1 cellular context compared by ENCODE assay signal in the genomic region with DNA sequence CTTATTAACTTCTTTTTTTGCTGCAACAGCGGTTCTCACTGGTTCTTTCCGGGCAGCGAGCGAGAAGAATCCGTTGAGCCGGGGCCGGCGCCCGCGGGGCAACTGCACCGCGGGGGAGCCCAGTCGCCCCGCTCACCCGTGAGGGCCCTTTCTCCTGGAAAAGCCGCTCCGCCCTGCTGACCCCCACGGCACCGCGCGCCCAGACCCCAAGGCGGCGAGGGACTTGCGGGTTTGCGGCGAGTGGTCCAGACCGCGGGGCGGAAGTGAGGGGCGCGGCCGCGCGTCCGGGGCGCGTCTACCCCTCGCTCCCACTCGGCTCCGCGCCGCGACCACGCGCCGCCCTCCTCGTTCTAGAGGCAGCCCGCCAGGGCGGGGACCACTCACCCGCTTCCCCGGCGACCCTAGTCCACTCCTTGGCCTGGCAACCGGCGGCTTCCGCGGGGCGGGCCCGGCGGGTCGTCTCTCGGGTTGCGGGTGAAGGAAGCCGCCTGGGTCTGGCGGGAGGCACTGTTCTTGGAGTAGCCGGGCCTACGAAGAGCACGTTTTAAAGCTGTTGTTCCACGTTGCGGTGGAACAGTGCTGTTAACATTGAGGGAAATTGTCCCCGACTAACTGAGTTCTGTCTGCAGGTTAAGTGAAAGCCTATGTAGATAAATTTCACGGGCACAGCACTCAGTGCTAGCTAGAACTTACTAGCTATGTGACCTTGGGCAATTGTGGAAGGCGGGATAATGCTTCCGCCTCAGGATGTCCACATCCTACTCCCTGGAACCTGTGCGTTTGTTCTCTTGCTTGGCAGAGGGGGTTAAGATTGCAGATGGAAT.
TF ChIP-seq lines count a peak whose summit lies in the region.

A gene with protein sequence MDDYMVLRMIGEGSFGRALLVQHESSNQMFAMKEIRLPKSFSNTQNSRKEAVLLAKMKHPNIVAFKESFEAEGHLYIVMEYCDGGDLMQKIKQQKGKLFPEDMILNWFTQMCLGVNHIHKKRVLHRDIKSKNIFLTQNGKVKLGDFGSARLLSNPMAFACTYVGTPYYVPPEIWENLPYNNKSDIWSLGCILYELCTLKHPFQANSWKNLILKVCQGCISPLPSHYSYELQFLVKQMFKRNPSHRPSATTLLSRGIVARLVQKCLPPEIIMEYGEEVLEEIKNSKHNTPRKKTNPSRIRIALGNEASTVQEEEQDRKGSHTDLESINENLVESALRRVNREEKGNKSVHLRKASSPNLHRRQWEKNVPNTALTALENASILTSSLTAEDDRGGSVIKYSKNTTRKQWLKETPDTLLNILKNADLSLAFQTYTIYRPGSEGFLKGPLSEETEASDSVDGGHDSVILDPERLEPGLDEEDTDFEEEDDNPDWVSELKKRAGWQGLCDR (minus strand): TSS at position 439 of the 824 bp plus-strand sequence. CDS start 3,406 bp downstream, outside the sequence.

TF ChIP-seq in HepG2, 621 proteins besides CTCF, POLR2A, EP300 and RAD21 (continued from another document and continues in another):
- TF ChIP-seq, protein P1, sequence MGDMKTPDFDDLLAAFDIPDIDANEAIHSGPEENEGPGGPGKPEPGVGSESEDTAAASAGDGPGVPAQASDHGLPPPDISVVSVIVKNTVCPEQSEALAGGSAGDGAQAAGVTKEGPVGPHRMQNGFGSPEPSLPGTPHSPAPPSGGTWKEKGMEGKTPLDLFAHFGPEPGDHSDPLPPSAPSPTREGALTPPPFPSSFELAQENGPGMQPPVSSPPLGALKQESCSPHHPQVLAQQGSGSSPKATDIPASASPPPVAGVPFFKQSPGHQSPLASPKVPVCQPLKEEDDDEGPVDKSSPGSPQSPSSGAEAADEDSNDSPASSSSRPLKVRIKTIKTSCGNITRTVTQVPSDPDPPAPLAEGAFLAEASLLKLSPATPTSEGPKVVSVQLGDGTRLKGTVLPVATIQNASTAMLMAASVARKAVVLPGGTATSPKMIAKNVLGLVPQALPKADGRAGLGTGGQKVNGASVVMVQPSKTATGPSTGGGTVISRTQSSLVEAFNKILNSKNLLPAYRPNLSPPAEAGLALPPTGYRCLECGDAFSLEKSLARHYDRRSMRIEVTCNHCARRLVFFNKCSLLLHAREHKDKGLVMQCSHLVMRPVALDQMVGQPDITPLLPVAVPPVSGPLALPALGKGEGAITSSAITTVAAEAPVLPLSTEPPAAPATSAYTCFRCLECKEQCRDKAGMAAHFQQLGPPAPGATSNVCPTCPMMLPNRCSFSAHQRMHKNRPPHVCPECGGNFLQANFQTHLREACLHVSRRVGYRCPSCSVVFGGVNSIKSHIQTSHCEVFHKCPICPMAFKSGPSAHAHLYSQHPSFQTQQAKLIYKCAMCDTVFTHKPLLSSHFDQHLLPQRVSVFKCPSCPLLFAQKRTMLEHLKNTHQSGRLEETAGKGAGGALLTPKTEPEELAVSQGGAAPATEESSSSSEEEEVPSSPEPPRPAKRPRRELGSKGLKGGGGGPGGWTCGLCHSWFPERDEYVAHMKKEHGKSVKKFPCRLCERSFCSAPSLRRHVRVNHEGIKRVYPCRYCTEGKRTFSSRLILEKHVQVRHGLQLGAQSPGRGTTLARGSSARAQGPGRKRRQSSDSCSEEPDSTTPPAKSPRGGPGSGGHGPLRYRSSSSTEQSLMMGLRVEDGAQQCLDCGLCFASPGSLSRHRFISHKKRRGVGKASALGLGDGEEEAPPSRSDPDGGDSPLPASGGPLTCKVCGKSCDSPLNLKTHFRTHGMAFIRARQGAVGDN (CRISPR knock-in tag; IDR thresholded peaks at IDR 0.05): peak; percentile 100
- TF ChIP-seq ZNF672 (CRISPR knock-in tag; IDR thresholded peaks at IDR 0.05) (no peak), ZNF18 (CRISPR knock-in tag; IDR thresholded peaks at IDR 0.05; ENCODE audit: insufficient replicate concordance) (peak; percentile 92), GABPA (IDR thresholded peaks at IDR 0.05; ENCODE audit: low read depth, low read length) (peak; percentile 39; the same call in 1 of the 2 replicates), GABPA (CRISPR knock-in tag; IDR thresholded peaks at IDR 0.05; ENCODE audit: low read depth) (0 out of 2 replicates have a peak, but pooled peaks have one; percentile 45), REST (IDR thresholded peaks at IDR 0.05; ENCODE audit: borderline replicate concordance in 1 of 2, low read depth in 1 of 2, low read length in 2 of 2) (0 out of 4 replicates have a peak, but pooled peaks of 1 of the 2 experiments have one; percentile 4), SMAD1 (CRISPR knock-in tag; IDR thresholded peaks at IDR 0.05; ENCODE audit: borderline replicate concordance, low read depth) (peak; percentile 43; the same call in 1 of the 2 replicates), IRX3 (CRISPR knock-in tag; IDR thresholded peaks at IDR 0.05; ENCODE audit: borderline replicate concordance, low read depth) (no peak), SOX6 (IDR thresholded peaks at IDR 0.05) (no peak), SOX6 (CRISPR knock-in tag; IDR thresholded peaks at IDR 0.05) (peak; percentile 68), KDM5B (CRISPR knock-in tag; IDR thresholded peaks at IDR 0.05; ENCODE audit: borderline replicate concordance) (peak; percentile 91; the same call in 1 of the 2 replicates), ZNF761 (CRISPR knock-in tag; conservative IDR thresholded peaks at IDR 0.05) (peak; percentile 82; the same call in 1 of the 2 replicates), ZNF580 (CRISPR knock-in tag; IDR thresholded peaks at IDR 0.05; ENCODE audit: borderline replicate concordance, low read depth) (peak; percentile 36; the same call in 1 of the 2 replicates), MTA3 (CRISPR knock-in tag; IDR thresholded peaks at IDR 0.05) (no peak), HHEX (CRISPR knock-in tag; IDR thresholded peaks at IDR 0.05) (no peak), ZNF772 (CRISPR knock-in tag; IDR thresholded peaks at IDR 0.05) (peak; percentile 88), PRDM4 (CRISPR knock-in tag; IDR thresholded peaks at IDR 0.05; ENCODE audit: borderline replicate concordance) (no peak), TERF1 (CRISPR knock-in tag; IDR thresholded peaks at IDR 0.05) (no peak), HDAC1 (CRISPR knock-in tag; IDR thresholded peaks at IDR 0.05) (peak; percentile 57), ZNF652 (CRISPR knock-in tag; IDR thresholded peaks at IDR 0.05; ENCODE audit: borderline replicate concordance, low read depth) (no peak), MYNN (CRISPR knock-in tag; IDR thresholded peaks at IDR 0.05; ENCODE audit: low read depth) (no peak)
- TF ChIP-seq, protein P2, sequence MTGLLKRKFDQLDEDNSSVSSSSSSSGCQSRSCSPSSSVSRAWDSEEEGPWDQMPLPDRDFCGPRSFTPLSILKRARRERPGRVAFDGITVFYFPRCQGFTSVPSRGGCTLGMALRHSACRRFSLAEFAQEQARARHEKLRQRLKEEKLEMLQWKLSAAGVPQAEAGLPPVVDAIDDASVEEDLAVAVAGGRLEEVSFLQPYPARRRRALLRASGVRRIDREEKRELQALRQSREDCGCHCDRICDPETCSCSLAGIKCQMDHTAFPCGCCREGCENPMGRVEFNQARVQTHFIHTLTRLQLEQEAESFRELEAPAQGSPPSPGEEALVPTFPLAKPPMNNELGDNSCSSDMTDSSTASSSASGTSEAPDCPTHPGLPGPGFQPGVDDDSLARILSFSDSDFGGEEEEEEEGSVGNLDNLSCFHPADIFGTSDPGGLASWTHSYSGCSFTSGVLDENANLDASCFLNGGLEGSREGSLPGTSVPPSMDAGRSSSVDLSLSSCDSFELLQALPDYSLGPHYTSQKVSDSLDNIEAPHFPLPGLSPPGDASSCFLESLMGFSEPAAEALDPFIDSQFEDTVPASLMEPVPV (CRISPR knock-in tag; IDR thresholded peaks at IDR 0.05): no peak
- TF ChIP-seq, protein P3, sequence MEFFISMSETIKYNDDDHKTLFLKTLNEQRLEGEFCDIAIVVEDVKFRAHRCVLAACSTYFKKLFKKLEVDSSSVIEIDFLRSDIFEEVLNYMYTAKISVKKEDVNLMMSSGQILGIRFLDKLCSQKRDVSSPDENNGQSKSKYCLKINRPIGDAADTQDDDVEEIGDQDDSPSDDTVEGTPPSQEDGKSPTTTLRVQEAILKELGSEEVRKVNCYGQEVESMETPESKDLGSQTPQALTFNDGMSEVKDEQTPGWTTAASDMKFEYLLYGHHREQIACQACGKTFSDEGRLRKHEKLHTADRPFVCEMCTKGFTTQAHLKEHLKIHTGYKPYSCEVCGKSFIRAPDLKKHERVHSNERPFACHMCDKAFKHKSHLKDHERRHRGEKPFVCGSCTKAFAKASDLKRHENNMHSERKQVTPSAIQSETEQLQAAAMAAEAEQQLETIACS (CRISPR knock-in tag; IDR thresholded peaks at IDR 0.05): no peak
- TF ChIP-seq, protein P4, sequence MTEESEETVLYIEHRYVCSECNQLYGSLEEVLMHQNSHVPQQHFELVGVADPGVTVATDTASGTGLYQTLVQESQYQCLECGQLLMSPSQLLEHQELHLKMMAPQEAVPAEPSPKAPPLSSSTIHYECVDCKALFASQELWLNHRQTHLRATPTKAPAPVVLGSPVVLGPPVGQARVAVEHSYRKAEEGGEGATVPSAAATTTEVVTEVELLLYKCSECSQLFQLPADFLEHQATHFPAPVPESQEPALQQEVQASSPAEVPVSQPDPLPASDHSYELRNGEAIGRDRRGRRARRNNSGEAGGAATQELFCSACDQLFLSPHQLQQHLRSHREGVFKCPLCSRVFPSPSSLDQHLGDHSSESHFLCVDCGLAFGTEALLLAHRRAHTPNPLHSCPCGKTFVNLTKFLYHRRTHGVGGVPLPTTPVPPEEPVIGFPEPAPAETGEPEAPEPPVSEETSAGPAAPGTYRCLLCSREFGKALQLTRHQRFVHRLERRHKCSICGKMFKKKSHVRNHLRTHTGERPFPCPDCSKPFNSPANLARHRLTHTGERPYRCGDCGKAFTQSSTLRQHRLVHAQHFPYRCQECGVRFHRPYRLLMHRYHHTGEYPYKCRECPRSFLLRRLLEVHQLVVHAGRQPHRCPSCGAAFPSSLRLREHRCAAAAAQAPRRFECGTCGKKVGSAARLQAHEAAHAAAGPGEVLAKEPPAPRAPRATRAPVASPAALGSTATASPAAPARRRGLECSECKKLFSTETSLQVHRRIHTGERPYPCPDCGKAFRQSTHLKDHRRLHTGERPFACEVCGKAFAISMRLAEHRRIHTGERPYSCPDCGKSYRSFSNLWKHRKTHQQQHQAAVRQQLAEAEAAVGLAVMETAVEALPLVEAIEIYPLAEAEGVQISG (CRISPR knock-in tag; IDR thresholded peaks at IDR 0.05): peak; percentile 73
